In genomic region chr10:22875584-22875983, GRCh38 we compare ENCODE assay signal across 28 cellular contexts. TPM values are rescaled to one million over a fixed set of nuclear protein-coding genes. Genes with fewer than 3 reads are reported as not detected.
"Had no signal": no experiment of that assay in that cellular context is flagged by ENCODE, and none has a peak within 500 bp of the region (broad histone marks: within the 10 kb centered on the region; RNA-seq: fewer than 3 reads in every experiment).

No MANE protein-coding gene starts in this region.

- FAIRE-seq: islet of Langerhans, pancreas had no signal

- H3K9me3 ChIP-seq: breast epithelium, left ventricle myocardium inferior, pancreas, psoas muscle, transverse colon, uterus had no signal

- H3K27me3 ChIP-seq: breast epithelium, foreskin keratinocyte, pancreas, transverse colon, uterus had no signal

- H3K36me3 ChIP-seq: breast epithelium, left ventricle myocardium inferior, pancreas, transverse colon, uterus had no signal

- H3K36me3 Mint-ChIP-seq: activated naive CD8-positive, alpha-beta T cell treated with anti-CD3 and anti-CD28 coated beads, Interleukin-2, amount 10 ng/mL, durations not matched to agents 7 days and 5 days; natural killer cell treated with Interleukin-12 subunit alpha and Interleukin-12 subunit beta and Interleukin-15 and Interleukin-18, amount 100 ng/mL, for 72 hours had no signal

- DNase-seq: activated CD4-positive, alpha-beta T cell treated with anti-CD3 and anti-CD28 coated beads for 36 hours; activated CD4-positive, alpha-beta T cell treated with anti-CD3 and anti-CD28 coated beads, Interleukin-2, amount 50 U/mL, for 48 hours; activated CD8-positive, alpha-beta memory T cell treated with anti-CD3 and anti-CD28 coated beads, Interleukin-2, amount 50 U/mL, for 48 hours; activated naive CD4-positive, alpha-beta T cell treated with Interleukin-2 at 50 U/mL for 16 hours; activated naive CD8-positive, alpha-beta T cell treated with anti-CD3 and anti-CD28 coated beads, Interleukin-2, amount 10 ng/mL, durations not matched to agents 7 days and 5 days; activated T-cell treated with anti-CD3 and anti-CD28 coated beads, Interleukin-2, amount 50 U/mL, for 4 hours; amniotic stem cell; endodermal cell; foreskin keratinocyte; left ventricle myocardium inferior; pancreas; psoas muscle; right cardiac atrium; stimulated activated CD4-positive, alpha-beta T cell treated with anti-CD3 and anti-CD28 coated beads, Interleukin-12 subunit alpha, Interleukin-12 subunit beta, amount 100 ng/mL, for 4 hours; stimulated activated CD4-positive, alpha-beta T cell treated with anti-CD3 and anti-CD28 coated beads, Interleukin-4, amount 100 ng/mL, for 4 hours; T-helper 9 cell; transverse colon; uterus had no signal

- H3K4me3 ChIP-seq: breast epithelium, coronary artery, left ventricle myocardium inferior, pancreas, psoas muscle, transverse colon, uterus had no signal

- H3K27ac Mint-ChIP-seq: activated CD4-positive, alpha-beta T cell treated with anti-CD3 and anti-CD28 coated beads for 36 hours; activated naive CD8-positive, alpha-beta T cell treated with anti-CD3 and anti-CD28 coated beads, Interleukin-2, amount 10 ng/mL, durations not matched to agents 7 days and 5 days; endodermal cell; natural killer cell treated with Interleukin-12 subunit alpha and Interleukin-12 subunit beta and Interleukin-15 and Interleukin-18, amount 100 ng/mL, for 72 hours; stimulated activated naive CD8-positive, alpha-beta T cell treated with anti-CD3 and anti-CD28 coated beads, Interleukin-15, Interleukin-2, amounts not matched to agents 100 ng/mL and 50 ng/mL, for 24 hours had no signal

- H3K4me1 ChIP-seq: breast epithelium, foreskin keratinocyte, left ventricle myocardium inferior, pancreas, psoas muscle, transverse colon, uterus had no signal

- H3K4me1 Mint-ChIP-seq: activated naive CD8-positive, alpha-beta T cell treated with anti-CD3 and anti-CD28 coated beads, Interleukin-2, amount 10 ng/mL, durations not matched to agents 7 days and 5 days had no signal

- H3K9me3 Mint-ChIP-seq: activated naive CD8-positive, alpha-beta T cell treated with anti-CD3 and anti-CD28 coated beads, Interleukin-2, amount 10 ng/mL, durations not matched to agents 7 days and 5 days; activated T-cell treated with anti-CD3 and anti-CD28 coated beads, Interleukin-2, amount 50 U/mL, for 4 hours; endodermal cell; natural killer cell treated with Interleukin-12 subunit alpha and Interleukin-12 subunit beta and Interleukin-15 and Interleukin-18, amount 100 ng/mL, for 72 hours; stimulated activated naive CD8-positive, alpha-beta T cell treated with anti-CD3 and anti-CD28 coated beads, Interleukin-15, Interleukin-2, amounts not matched to agents 100 ng/mL and 50 ng/mL, for 24 hours had no signal

- H3K4me3 Mint-ChIP-seq: activated CD4-positive, alpha-beta T cell treated with anti-CD3 and anti-CD28 coated beads for 36 hours; activated naive CD8-positive, alpha-beta T cell treated with anti-CD3 and anti-CD28 coated beads, Interleukin-2, amount 10 ng/mL, durations not matched to agents 7 days and 5 days; activated T-cell treated with anti-CD3 and anti-CD28 coated beads, Interleukin-2, amount 50 U/mL, for 4 hours; endodermal cell; natural killer cell treated with Interleukin-12 subunit alpha and Interleukin-12 subunit beta and Interleukin-15 and Interleukin-18, amount 100 ng/mL, for 72 hours; stimulated activated naive CD8-positive, alpha-beta T cell treated with anti-CD3 and anti-CD28 coated beads, Interleukin-15, Interleukin-2, amounts not matched to agents 100 ng/mL and 50 ng/mL, for 24 hours had no signal

- H3K27ac ChIP-seq: breast epithelium, coronary artery, epithelial cell of prostate, foreskin keratinocyte, left ventricle myocardium inferior, pancreas, psoas muscle, transverse colon, uterus had no signal

- H3K27me3 Mint-ChIP-seq: activated CD4-positive, alpha-beta T cell treated with anti-CD3 and anti-CD28 coated beads for 36 hours; activated naive CD8-positive, alpha-beta T cell treated with anti-CD3 and anti-CD28 coated beads, Interleukin-2, amount 10 ng/mL, durations not matched to agents 7 days and 5 days had no signal

- ATAC-seq: activated CD4-positive, alpha-beta T cell treated with anti-CD3 and anti-CD28 coated beads for 36 hours; activated T-cell treated with anti-CD3 and anti-CD28 coated beads, Interleukin-2, amount 50 U/mL, for 4 hours; foreskin keratinocyte; natural killer cell treated with Interleukin-12 subunit alpha and Interleukin-12 subunit beta and Interleukin-15 and Interleukin-18, amount 100 ng/mL, for 72 hours; pancreas; psoas muscle; right cardiac atrium had no signal

RNA-seq across cellular contexts. Expression of gene ARMC3, which starts 52.3 kb away (rescaled TPM):
- total RNA-seq: activated CD4-positive, alpha-beta T cell treated with anti-CD3 and anti-CD28 coated beads for 36 hours; activated CD8-positive, alpha-beta memory T cell treated with anti-CD3 and anti-CD28 coated beads for 36 hours; activated naive CD8-positive, alpha-beta T cell treated with anti-CD3 and anti-CD28 coated beads, Interleukin-2, amount 10 ng/mL, durations not matched to agents 7 days and 5 days; activated T-cell treated with anti-CD3 and anti-CD28 coated beads, Interleukin-2, amount 50 U/mL, for 4 hours; foreskin keratinocyte; glomerular endothelial cell; left ventricle myocardium inferior; lung microvascular endothelial cell; natural killer cell treated with Interleukin-12 subunit alpha and Interleukin-12 subunit beta and Interleukin-15 and Interleukin-18, amount 100 ng/mL, for 72 hours; psoas muscle; right cardiac atrium; T-helper 1 cell treated with Interleukin-12 subunit alpha and Interleukin-12 subunit beta and Interleukin-4 antibody, amounts not matched to agents 30 ng/mL and 1 ng/mL, for 36 hours; transverse colon had no signal
- polyA plus RNA-seq: foreskin keratinocyte, psoas muscle, right cardiac atrium had no signal
